15 cellular contexts compared by ENCODE assay signal in the genomic region with DNA sequence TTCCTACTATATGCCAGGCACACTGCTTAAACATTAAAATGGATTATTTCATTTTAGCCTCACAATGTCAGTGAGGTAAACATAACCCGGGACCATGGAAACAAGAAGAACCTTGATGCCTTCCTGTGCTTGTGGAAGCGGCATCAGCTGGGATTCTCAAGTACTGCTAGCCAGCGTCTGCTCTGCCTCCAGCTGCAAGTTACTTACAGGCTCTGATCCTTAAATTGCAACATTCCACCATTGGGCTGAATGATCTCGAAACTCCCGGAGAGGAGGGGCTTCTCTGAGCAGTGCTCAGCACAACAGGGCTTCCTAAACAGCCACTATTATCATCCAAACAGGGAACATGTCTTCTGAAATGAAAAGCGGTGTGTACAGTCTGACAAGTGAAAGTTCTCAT. TPM values are rescaled to one million over a fixed set of nuclear protein-coding genes. Genes with fewer than 3 reads are reported as not detected.
A peak's percentile ranks its signal among the peaks of the same experiment; 100 is the strongest.
DNase-seq lines count a peak whose midpoint lies in the region; ATAC-seq and TF ChIP-seq lines count a peak whose summit lies in the region.
"Had no signal": no experiment of that assay in that cellular context is flagged by ENCODE, and none has a peak within 500 bp of the region (broad histone marks: within the 10 kb centered on the region; RNA-seq: fewer than 3 reads in every experiment).

No MANE protein-coding gene starts in this region.

- H3K4me1 ChIP-seq in GM23248 (ENCODE audit: insufficient read depth) = no peaks in the 10 kb centered on the region

- no peaks in the 10 kb centered on the region for H3K9me2 ChIP-seq in GM23248 (ENCODE audit: insufficient read depth)

- in situ Hi-C loops in GM23248 (cut with MboI) = loop anchor here (10.0 kb wide), 1 partner anchor 185 kb away; no protein-coding TSS in a partner anchor

- ATAC-seq in HG03460 (IDR thresholded peaks at IDR 0.05; ENCODE audit: unreplicated experiment) = no peak
- ATAC-seq: body of pancreas had no signal

- H3K27ac ChIP-seq in GM23248 (no peak overlapping the region), VCaP (peak overlapping the region; percentile 46), coronary artery (no peak overlapping the region)
- H3K27ac ChIP-seq: body of pancreas had no signal

- H2AFZ ChIP-seq in GM23248 = no peak overlapping the region

- no peaks in the 10 kb centered on the region for H3K79me2 ChIP-seq in GM23248 (ENCODE audit: insufficient read depth)

- H4K20me1 ChIP-seq in GM23248 (ENCODE audit: insufficient read depth) = no peaks in the 10 kb centered on the region

- H3K4me2 ChIP-seq in GM23248 (ENCODE audit: unreplicated experiment) = no peak overlapping the region

- H3K4me3 ChIP-seq in GM23248 = no peak overlapping the region
- H3K4me3 ChIP-seq in coronary artery = no peak overlapping the region
- H3K4me3 ChIP-seq: body of pancreas, transverse colon had no signal

- no peaks in the 10 kb centered on the region for H3K9me3 ChIP-seq in GM23248 (ENCODE audit: low read depth)
- H3K9me3 ChIP-seq: body of pancreas, transverse colon had no signal

- peak; percentile 22 for DNase-seq in NCI-H2107 treated with DMSO at 0.1 percent for 48 hours (lab: John Stamatoyannopoulos, UW; ENCODE audit: unreplicated experiment)
- DNase-seq in NCI-H2107 (lab: John Stamatoyannopoulos, UW) = no peak
- DNase-seq in GM23248 = peak; percentile 27
- DNase-seq in iris pigment epithelial cell (ENCODE audit: low read depth) = peak; percentile 29
- DNase-seq in coronary artery (ENCODE audit: low spot score) = no peak
- DNase-seq in T-helper 2 cell = no peak
- DNase-seq: ACHN; activated B cell treated with CpG ODN at 0.5 μM for 24 hours; activated naive CD4-positive, alpha-beta T cell treated with anti-CD3 and anti-CD28 coated beads for 36 hours; body of pancreas; foreskin melanocyte; NCI-H187 treated with DMSO at 0.1 percent for 48 hours; transverse colon had no signal

- no peak overlapping the region for H3K9ac ChIP-seq in GM23248

- peaks cover 2% of the 10 kb centered on the region; the same call in 1 of the 2 replicates for H3F3A ChIP-seq in GM23248 (ENCODE audit: insufficient read depth)

- TF ChIP-seq CTCF in VCaP (conservative IDR thresholded peaks at IDR 0.05) (no peak), coronary artery (IDR thresholded peaks at IDR 0.05) (no peak)

- 28 to 44% methylated on average over 6 of the region's 6 CpGs for WGBS in GM23248 (ENCODE audit: low coverage in 1 of 2, low lambda C conversion rate in 2 of 2, missing lambda C conversion rate in 2 of 2), 2 experiments

- no peaks in the 10 kb centered on the region for H3K36me3 ChIP-seq in GM23248 (ENCODE audit: low read depth)
- H3K36me3 ChIP-seq: transverse colon had no signal

- H3K27me3 ChIP-seq in GM23248 (replicated peaks; ENCODE audit: insufficient read depth) = peaks cover 36% of the 10 kb centered on the region
- H3K27me3 ChIP-seq: body of pancreas had no signal

RNA-seq across cellular contexts. Expression of a gene that starts 6.7 kb away (rescaled TPM):
- 0.51 and 1.1 TPM in 2 replicates for total RNA-seq in GM23248 (2014; rRNA removed; shearing (Covaris generic))
- 0.29 and 0.43 TPM in 2 replicates for polyA plus RNA-seq in GM23248 (2016; fragmentation: Nextera tagmentation; extraction: Ambion mirVana)

Comparison
In these comparisons a context has a peak if more than half of its experiments do, and no peak if none do; other contexts are left out.
1. DNase-seq: peak in NCI-H2107 treated with DMSO at 0.1 percent for 48 hours (single experiment), GM23248 (single experiment) and iris pigment epithelial cell (single experiment); none in NCI-H2107 (single experiment), coronary artery (single experiment) and T-helper 2 cell (0 of 5).